Comparison of ENCODE assay signal across 10 cellular contexts in genomic region chr7:87574630-87575029, GRCh38. TPM values are rescaled to one million over a fixed set of nuclear protein-coding genes. Genes with fewer than 3 reads are reported as not detected.
DNase-seq lines count a peak whose midpoint lies in the region; ATAC-seq and TF ChIP-seq lines count a peak whose summit lies in the region.
"Had no signal": no experiment of that assay in that cellular context is flagged by ENCODE, and none has a peak within 500 bp of the region (broad histone marks: within the 10 kb centered on the region; RNA-seq: fewer than 3 reads in every experiment).

No MANE protein-coding gene starts in this region.

- no peak for ATAC-seq in GM21737 (IDR thresholded peaks at IDR 0.05; ENCODE audit: unreplicated experiment)
- ATAC-seq: naive thymus-derived CD8-positive, alpha-beta T cell had no signal

- H3K4me3 Mint-ChIP-seq in activated naive CD4-positive, alpha-beta T cell treated with anti-CD3 and anti-CD28 coated beads, Interleukin-2, amount 50 U/mL, for 24 hours = peak overlapping the region; percentile 42
- H3K4me3 Mint-ChIP-seq in mesothelial cell of epicardium = no peak overlapping the region
- H3K4me3 Mint-ChIP-seq: naive thymus-derived CD8-positive, alpha-beta T cell had no signal

- H3K27ac Mint-ChIP-seq in activated naive CD4-positive, alpha-beta T cell treated with anti-CD3 and anti-CD28 coated beads, Interleukin-2, amount 50 U/mL, for 24 hours = peak overlapping the region; percentile 87
- H3K27ac Mint-ChIP-seq in mesothelial cell of epicardium = no peak overlapping the region

- H3K9me3 Mint-ChIP-seq in activated naive CD4-positive, alpha-beta T cell treated with anti-CD3 and anti-CD28 coated beads, Interleukin-2, amount 50 U/mL, for 24 hours = peaks cover 3% of the 10 kb centered on the region
- H3K9me3 Mint-ChIP-seq in mesothelial cell of epicardium = peaks cover 6% of the 10 kb centered on the region
- H3K9me3 Mint-ChIP-seq: naive thymus-derived CD8-positive, alpha-beta T cell had no signal

- DNase-seq in activated naive CD4-positive, alpha-beta T cell (lab: John Stamatoyannopoulos, UW) = no peak
- DNase-seq in NCI-H460 (ENCODE audit: extremely low read depth, low read depth) (peak; percentile 22), fibroblast of gingiva (ENCODE audit: low read depth) (peak; percentile 26), stromal cell of bone marrow (ENCODE audit: low read depth) (peak; percentile 8), GM20000 (ENCODE audit: low spot score) (no peak), mesothelial cell of epicardium (ENCODE audit: low spot score in 2 of 2, unreplicated experiment in 2 of 2) (no peak)
- DNase-seq: naive thymus-derived CD8-positive, alpha-beta T cell; NCI-H1694 treated with DMSO at 0.1 percent for 48 hours had no signal

- peaks cover 21% of the 10 kb centered on the region for H3K4me1 Mint-ChIP-seq in activated naive CD4-positive, alpha-beta T cell treated with anti-CD3 and anti-CD28 coated beads, Interleukin-2, amount 50 U/mL, for 24 hours
- peaks cover 5% of the 10 kb centered on the region for H3K4me1 Mint-ChIP-seq in mesothelial cell of epicardium

- TF ChIP-seq CTCF in GM20000 (IDR thresholded peaks at IDR 0.05; ENCODE audit: extremely low read depth, missing control alignments) (no peak), mesothelial cell of epicardium (IDR thresholded peaks at IDR 0.05; ENCODE audit: unreplicated experiment) (no peak)

- H3K36me3 Mint-ChIP-seq in activated naive CD4-positive, alpha-beta T cell treated with anti-CD3 and anti-CD28 coated beads, Interleukin-2, amount 50 U/mL, for 24 hours = peaks cover 4% of the 10 kb centered on the region
- no peaks in the 10 kb centered on the region for H3K36me3 Mint-ChIP-seq in mesothelial cell of epicardium

- peaks cover 1% of the 10 kb centered on the region for H3K27me3 Mint-ChIP-seq in activated naive CD4-positive, alpha-beta T cell treated with anti-CD3 and anti-CD28 coated beads, Interleukin-2, amount 50 U/mL, for 24 hours
- H3K27me3 Mint-ChIP-seq in mesothelial cell of epicardium (ENCODE audit: low read depth) = peaks cover 2% of the 10 kb centered on the region
- H3K27me3 Mint-ChIP-seq: naive thymus-derived CD8-positive, alpha-beta T cell had no signal

RNA-seq across cellular contexts. Expression of gene ABCB1, which starts 26.1 kb away (rescaled TPM):
- total RNA-seq in NCI-H460 (2014; rRNA removed; shearing (Covaris generic)) = 2.6 and 4.5 TPM in 2 replicates
- polyA plus RNA-seq in NCI-H460 (2014; cell fraction: nucleus; rRNA removed) = 2.0 and 12.6 TPM in 2 replicates
- total RNA-seq in mesothelial cell of epicardium = 0.61 to 1.7 TPM (median 1.5 TPM) in 3 replicates

RNA-seq across cellular contexts. Expression of gene RUNDC3B, which starts 53.6 kb away (rescaled TPM):
- 0.06 and 0.32 TPM in 2 replicates for total RNA-seq in NCI-H460 (2014; rRNA removed; shearing (Covaris generic))
- 0.26 and 0.28 TPM in 2 replicates for polyA plus RNA-seq in NCI-H460 (2014; cell fraction: nucleus; rRNA removed)
- 0.13 to 0.29 TPM in 2 of 3 replicates, not detected in the other for total RNA-seq in mesothelial cell of epicardium

Comparison
In these comparisons a context has a peak if more than half of its experiments do, and no peak if none do; other contexts are left out.
1. DNase-seq: peak in NCI-H460 (single experiment), fibroblast of gingiva (single experiment) and stromal cell of bone marrow (single experiment); none in activated naive CD4-positive, alpha-beta T cell (0 of 4), GM20000 (single experiment) and mesothelial cell of epicardium (0 of 2).